1 cellular context compared by ENCODE assay signal in genomic region chr9:2230362-2230761, GRCh38.
TF ChIP-seq lines count a peak whose summit lies in the region.

No MANE protein-coding gene starts in this region.

TF ChIP-seq in GM23338, 12 proteins besides CTCF, POLR2A, EP300 and RAD21 (continued from another document):
- TF ChIP-seq ZNF462 (CRISPR knock-in tag; IDR thresholded peaks at IDR 0.05) = no peak
- TF ChIP-seq REST (IDR thresholded peaks at IDR 0.05; ENCODE audit: unreplicated experiment) = no peak
- TF ChIP-seq JUNB (IDR thresholded peaks at IDR 0.05; ENCODE audit: unreplicated experiment) = no peak
